In genomic region chr2:197122821-197123220, GRCh38 we compare ENCODE assay signal across 1 cellular context.
TF ChIP-seq lines count a peak whose summit lies in the region.

No MANE protein-coding gene starts in this region.

TF ChIP-seq in WTC11, 78 proteins besides CTCF, POLR2A, EP300 and RAD21 (continued from another document):
- TF ChIP-seq ZNF281 (CRISPR knock-in tag; IDR thresholded peaks at IDR 0.05) (no peak), FOXP1 (CRISPR knock-in tag; IDR thresholded peaks at IDR 0.05; ENCODE audit: borderline replicate concordance) (no peak), IRF2 (CRISPR knock-in tag; IDR thresholded peaks at IDR 0.05; ENCODE audit: borderline replicate concordance, low read depth) (no peak), ZNF671 (CRISPR knock-in tag; IDR thresholded peaks at IDR 0.05) (no peak), SP1 (CRISPR knock-in tag; conservative IDR thresholded peaks at IDR 0.05) (no peak), NR3C1 (CRISPR knock-in tag; conservative IDR thresholded peaks at IDR 0.05; ENCODE audit: low read depth) (no peak)
TF ChIP-seq in WTC11: peak in this region for 0.
